Comparison of ENCODE assay signal across 13 cellular contexts in the genomic region with DNA sequence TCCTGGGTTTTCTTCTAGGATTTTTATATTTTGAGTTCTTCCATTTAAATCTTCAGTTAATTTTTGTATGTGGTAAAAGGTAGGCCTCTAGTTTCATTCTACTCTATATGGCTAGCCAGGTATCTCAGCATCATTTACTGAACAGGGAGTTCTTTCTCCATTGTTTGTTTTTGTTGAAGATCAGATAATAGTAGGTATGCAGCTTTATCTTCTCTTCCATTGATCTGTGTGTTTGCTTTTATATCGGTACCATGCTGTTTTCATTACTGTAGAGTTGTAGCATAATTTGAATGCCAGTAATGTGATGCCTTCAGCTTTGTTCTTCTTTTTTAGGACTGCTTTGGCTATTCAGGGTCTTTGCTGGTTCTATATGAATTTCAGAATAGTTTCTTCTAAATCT.
DNase-seq lines count a peak whose midpoint lies in the region; ATAC-seq and TF ChIP-seq lines count a peak whose summit lies in the region.
"Had no signal": no experiment of that assay in that cellular context is flagged by ENCODE, and none has a peak within 500 bp of the region (broad histone marks: within the 10 kb centered on the region; RNA-seq: fewer than 3 reads in every experiment).

No MANE protein-coding gene starts in this region.

- DNase-seq in NCI-H146 treated with DMSO at 0.1 percent for 48 hours (lab: John Stamatoyannopoulos, UW; ENCODE audit: unreplicated experiment) = peak; percentile 97
- peak; percentile 89 for DNase-seq in NCI-H748 (lab: John Stamatoyannopoulos, UW; ENCODE audit: unreplicated experiment)
- no peak for DNase-seq in activated B cell treated with CpG ODN at 0.5 μM for 24 hours
- no peak for DNase-seq in activated CD8-positive, alpha-beta memory T cell treated with anti-CD3 and anti-CD28 coated beads, Interleukin-2, amount 50 U/mL, for 4 hours
- DNase-seq: CD8-positive, alpha-beta T cell; COR-L47; DND-41; GDM1; GM23248 had no signal

- intact Hi-C loops in activated B cell treated with CpG ODN at 0.5 μM for 24 hours (cut with micrococcal nuclease) = no loop called here

- no peaks in the 10 kb centered on the region for H3K9me3 Mint-ChIP-seq in activated B cell treated with CpG ODN at 0.5 μM for 24 hours
- H3K9me3 Mint-ChIP-seq: CD14-positive monocyte; CD8-positive, alpha-beta T cell had no signal

- ATAC-seq in activated B cell treated with CpG ODN at 0.5 μM for 24 hours (ENCODE audit: low read depth) (no peak), GM18505 (IDR thresholded peaks at IDR 0.05; ENCODE audit: unreplicated experiment) (no peak), GM21381 (IDR thresholded peaks at IDR 0.05; ENCODE audit: unreplicated experiment) (no peak)
- ATAC-seq: CD8-positive, alpha-beta T cell; HCT116 had no signal

- CTCF ChIA-PET in activated B cell treated with CpG ODN at 0.5 μM for 24 hours (lab: Charles Lee) = interaction anchor here (0.5 kb wide), 1 partner anchor 13 kb away, joined by 3 read pairs; no protein-coding TSS in a partner anchor

- peaks cover 6% of the 10 kb centered on the region for H3K27me3 Mint-ChIP-seq in activated B cell treated with CpG ODN at 0.5 μM for 24 hours

- no peak for TF ChIP-seq CTCF in activated B cell treated with CpG ODN at 0.5 μM for 24 hours (IDR thresholded peaks at IDR 0.05)

- no peaks in the 10 kb centered on the region for H3K36me3 Mint-ChIP-seq in activated B cell treated with CpG ODN at 0.5 μM for 24 hours (ENCODE audit: low read depth)
- H3K36me3 Mint-ChIP-seq: CD14-positive monocyte; CD8-positive, alpha-beta T cell had no signal

- no peak for TF ChIP-seq POLR2A in GM18505 (IDR thresholded peaks at IDR 0.05; ENCODE audit: borderline replicate concordance, extremely low read depth, insufficient read depth, insufficient read length)

- POLR2A ChIA-PET in activated B cell treated with CpG ODN at 0.5 μM for 24 hours (lab: Charles Lee) = no interaction called here

- peaks cover 45% of the 10 kb centered on the region for H3K4me1 Mint-ChIP-seq in activated B cell treated with CpG ODN at 0.5 μM for 24 hours
- H3K4me1 Mint-ChIP-seq: CD14-positive monocyte had no signal

- H3K4me3 Mint-ChIP-seq in activated B cell treated with CpG ODN at 0.5 μM for 24 hours = no peak overlapping the region
- H3K4me3 Mint-ChIP-seq: CD14-positive monocyte; CD8-positive, alpha-beta T cell had no signal

- peak overlapping the region; percentile 12 for H3K27ac Mint-ChIP-seq in activated B cell treated with CpG ODN at 0.5 μM for 24 hours
- H3K27ac Mint-ChIP-seq: CD14-positive monocyte; CD8-positive, alpha-beta T cell had no signal

Comparison
In these comparisons a context has a peak if more than half of its experiments do, and no peak if none do; other contexts are left out.
1. DNase-seq: peak in NCI-H146 treated with DMSO at 0.1 percent for 48 hours (single experiment) and NCI-H748 (single experiment); none in activated B cell treated with CpG ODN at 0.5 μM for 24 hours (single experiment) and activated CD8-positive, alpha-beta memory T cell treated with anti-CD3 and anti-CD28 coated beads, Interleukin-2, amount 50 U/mL, for 4 hours (single experiment).